Comparison of ENCODE assay signal across 8 cellular contexts in the genomic region with DNA sequence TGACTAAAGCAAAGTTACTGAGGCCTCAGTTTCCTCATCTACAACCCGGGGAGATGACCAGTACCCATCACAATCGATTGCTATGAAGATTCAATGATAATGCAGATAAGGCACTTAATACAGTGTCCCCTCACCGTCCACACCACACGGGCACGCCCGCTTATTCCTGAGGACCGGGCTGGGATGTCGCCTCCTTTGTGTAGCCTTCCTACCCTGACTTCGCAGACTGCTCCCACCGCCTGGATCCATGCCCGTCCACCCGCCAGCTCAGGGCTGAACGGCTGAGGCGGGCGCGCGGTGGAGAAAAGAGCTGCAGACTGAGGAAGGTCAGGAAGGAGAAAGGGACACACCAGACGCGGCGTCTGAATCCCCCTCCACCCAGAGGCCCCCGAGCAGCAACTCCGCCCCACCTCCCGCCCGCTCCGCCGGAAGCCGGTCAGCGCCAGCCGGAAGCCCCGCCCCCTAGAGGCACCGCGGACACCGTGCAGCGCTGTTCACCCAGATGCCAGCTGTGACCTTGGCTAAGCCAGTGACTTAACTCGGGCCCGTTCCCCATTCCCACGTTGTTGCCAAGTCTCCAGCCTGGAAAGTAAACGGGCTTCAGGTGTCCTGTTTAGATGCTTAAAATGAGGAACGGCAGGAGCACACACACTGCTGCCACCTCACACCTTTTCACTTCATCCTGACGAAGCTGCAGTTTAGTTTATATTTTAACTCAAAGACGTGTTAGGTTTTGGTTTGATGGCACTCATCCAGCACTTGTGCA.
DNase-seq lines count a peak whose midpoint lies in the region; ATAC-seq and TF ChIP-seq lines count a peak whose summit lies in the region.

A gene (minus strand): TSS at position 403 of the 766 bp plus-strand sequence.

- peak; percentile 82 for TF ChIP-seq POLR2A in GM19193 (IDR thresholded peaks at IDR 0.05; ENCODE audit: extremely low read depth, insufficient read depth, insufficient read length)

- DNase-seq in AML-193 (lab: John Stamatoyannopoulos, UW) (peak; percentile 49), NCI-H82 treated with DMSO at 0.1 percent for 48 hours (lab: John Stamatoyannopoulos, UW; ENCODE audit: unreplicated experiment) (peak; percentile 93), lung microvascular endothelial cell (ENCODE audit: low read depth in 2 of 2) (peak; percentile 87 to 89)
- peak; percentile 76 to 79 for DNase-seq in activated CD8-positive, alpha-beta memory T cell treated with anti-CD3 and anti-CD28 coated beads for 1 hour (ENCODE audit: extremely low read depth in 1 of 2, low read depth in 1 of 2)
- DNase-seq in effector CD4-positive, alpha-beta T cell: peak; percentile 87
- DNase-seq in stimulated activated CD4-positive, alpha-beta T cell treated with anti-CD3 and anti-CD28 coated beads, TNF-alpha, amount 100 ng/mL, for 24 hours (ENCODE audit: low read depth in 3 of 3): peak; percentile 87 to 92 (median 88)

- ATAC-seq in HG03521 (IDR thresholded peaks at IDR 0.05; ENCODE audit: unreplicated experiment): peak; percentile 93

Comparison
In these comparisons a context has a peak if more than half of its experiments do, and no peak if none do; other contexts are left out.
1. Peak in every context shown above with its lines: DNase-seq and ATAC-seq.